In genomic region chr12:54378791-54379400, GRCh38 we compare ENCODE assay signal across 9 cellular contexts. TPM values are rescaled to one million over a fixed set of nuclear protein-coding genes. Genes with fewer than 3 reads are reported as not detected.
DNase-seq lines count a peak whose midpoint lies in the region; ATAC-seq and TF ChIP-seq lines count a peak whose summit lies in the region.
"Had no signal": no experiment of that assay in that cellular context is flagged by ENCODE, and none has a peak within 500 bp of the region (broad histone marks: within the 10 kb centered on the region; RNA-seq: fewer than 3 reads in every experiment).

No MANE protein-coding gene starts in this region.

- no peak overlapping the region for H3K27ac ChIP-seq in neural cell (ENCODE audit: low read length)
- H3K27ac ChIP-seq: neutrophil had no signal

- no peaks in the 10 kb centered on the region for H3K9me2 ChIP-seq in neural cell (ENCODE audit: insufficient read depth, low read length)

- POLR2A ChIA-PET in HEK293T (lab: Yijun Ruan, JAX), result interaction anchor here (0.9 to 2.0 kb wide), 4 partner anchors 9 to 99 kb away, joined by 3 to 14 read pairs (median 4); partner anchors contain the start of genes CBX5 and HNRNPA1

- no peak for TF ChIP-seq EP300 in neural cell (conservative IDR thresholded peaks at IDR 0.05; ENCODE audit: poor library complexity, severe bottlenecking)

- H3K4me3 ChIP-seq in fibroblast of the aortic adventitia (ENCODE audit: low read depth, low read length) (peak overlapping the region; percentile 65), neural cell (ENCODE audit: low read length) (peak overlapping the region; percentile 63)

- CTCF ChIA-PET in HEK293T (lab: Yijun Ruan, JAX), result interaction anchor here (0.6 to 2.7 kb wide), 32 partner anchors 8 to 668 kb away, joined by 3 to 38 read pairs (median 5); partner anchors contain the start of genes CBX5 and COPZ1

- H3K9me3 ChIP-seq in neural cell (ENCODE audit: low read length), result no peaks in the 10 kb centered on the region
- H3K9me3 ChIP-seq: neutrophil had no signal

- peak overlapping the region; percentile 53 for H3K4me2 ChIP-seq in neural cell (ENCODE audit: low read length)

- H3K36me3 ChIP-seq in neural cell (ENCODE audit: insufficient read depth, low read length), result no peaks in the 10 kb centered on the region
- H3K36me3 ChIP-seq: neutrophil had no signal

- no peaks in the 10 kb centered on the region for H3K79me2 ChIP-seq in neural cell (replicated peaks; ENCODE audit: insufficient read depth, low read length)

- H4K20me1 ChIP-seq in neural cell (ENCODE audit: insufficient read depth), result no peaks in the 10 kb centered on the region

- no peaks in the 10 kb centered on the region for H3F3A ChIP-seq in neural cell (ENCODE audit: insufficient read depth, low read length, poor library complexity, severe bottlenecking)

- ATAC-seq in GM21423 (IDR thresholded peaks at IDR 0.05; ENCODE audit: unreplicated experiment) (no peak), HG02852 (IDR thresholded peaks at IDR 0.05; ENCODE audit: unreplicated experiment) (no peak)

- TF ChIP-seq CTCF in fibroblast of the aortic adventitia (IDR thresholded peaks at IDR 0.05; ENCODE audit: insufficient read depth, low read length), result no peak
- TF ChIP-seq CTCF in neural cell (IDR thresholded peaks at IDR 0.05; ENCODE audit: poor library complexity, severe bottlenecking), result no peak

- no peaks in the 10 kb centered on the region for H3K27me3 ChIP-seq in neural cell (ENCODE audit: insufficient read depth, low read depth, low read length)
- H3K27me3 ChIP-seq: neutrophil had no signal

- H3K9ac ChIP-seq in neural cell (ENCODE audit: low read length), result peak overlapping the region; percentile 55

- no peak overlapping the region for H2AFZ ChIP-seq in neural cell (ENCODE audit: low read depth, low read length)

- DNase-seq in Ammon's horn (ENCODE audit: low spot score), result peak; percentile 60
- DNase-seq in HEK293T (ENCODE audit: extremely low spot score), result peak; percentile 79
- peak; percentile 100 for DNase-seq in T1000 (lab: John Stamatoyannopoulos, UW)
- DNase-seq in fibroblast of the aortic adventitia (ENCODE audit: low read depth), result no peak
- DNase-seq in stimulated activated CD4-positive, alpha-beta T cell treated with anti-CD3 and anti-CD28 coated beads, Interleukin-4, amount 100 ng/mL, for 4 hours, result no peak

- TF ChIP-seq RAD21 in neural cell (conservative IDR thresholded peaks at IDR 0.05), result no peak

TF ChIP-seq in HEK293T, 16 proteins besides CTCF, POLR2A, EP300 and RAD21:
- no peak for TF ChIP-seq ARNT (IDR thresholded peaks at IDR 0.05)
- no peak for TF ChIP-seq BHLHE40 (IDR thresholded peaks at IDR 0.05; ENCODE audit: borderline replicate concordance)
- TF ChIP-seq NFRKB (IDR thresholded peaks at IDR 0.05), result no peak
- TF ChIP-seq HDGF (IDR thresholded peaks at IDR 0.05; ENCODE audit: borderline replicate concordance), result no peak
- TF ChIP-seq L3MBTL2 (conservative IDR thresholded peaks at IDR 0.05), result no peak
- no peak for TF ChIP-seq FOXM1 (IDR thresholded peaks at IDR 0.05; ENCODE audit: borderline replicate concordance)
- no peak for TF ChIP-seq ELF4 (IDR thresholded peaks at IDR 0.05)
- TF ChIP-seq ZNF384 (IDR thresholded peaks at IDR 0.05), result no peak
- no peak for TF ChIP-seq FOXK2 (IDR thresholded peaks at IDR 0.05)
- TF ChIP-seq TARDBP (IDR thresholded peaks at IDR 0.05), result no peak
- no peak for TF ChIP-seq FOXA1 (IDR thresholded peaks at IDR 0.05)

TF ChIP-seq in neural cell, 6 proteins besides CTCF, POLR2A, EP300 and RAD21:
- TF ChIP-seq MXI1 (conservative IDR thresholded peaks at IDR 0.05; ENCODE audit: poor library complexity, severe bottlenecking), result no peak
- no peak for TF ChIP-seq EZH2 (IDR thresholded peaks at IDR 0.05; ENCODE audit: borderline replicate concordance, insufficient read depth, low read length, poor library complexity, severe bottlenecking)
- no peak for TF ChIP-seq TAF1 (IDR thresholded peaks at IDR 0.05; ENCODE audit: low read depth)
TF ChIP-seq in neural cell: peak in this region for 0.

RNA-seq across cellular contexts. Expression of gene ZNF385A, which starts 5.6 kb away (rescaled TPM):
- total RNA-seq in fibroblast of the aortic adventitia (ENCODE audit: low replicate concordance), result 0.99 and 1.6 TPM in 2 replicates
- polyA plus RNA-seq in neural cell, result 0.46 TPM in 1 of 2 replicates, not detected in the other
- 1.5 TPM in 1 of 2 replicates, not detected in the other for polyA minus RNA-seq in neural cell

RNA-seq across cellular contexts. Expression of gene GPR84, which starts 14.6 kb away (rescaled TPM):
- total RNA-seq in fibroblast of the aortic adventitia (ENCODE audit: low replicate concordance), result not detected in 2 replicates
- polyA plus RNA-seq in neural cell, result not detected in 2 replicates
- not detected in 2 replicates for polyA minus RNA-seq in neural cell

RNA-seq across cellular contexts. Expression of gene ITGA5, which starts 40.2 kb away (rescaled TPM):
- 51.1 and 239 TPM in 2 replicates for total RNA-seq in fibroblast of the aortic adventitia (ENCODE audit: low replicate concordance)
- polyA plus RNA-seq in neural cell, result not detected in 2 replicates
- polyA minus RNA-seq in neural cell, result not detected in 2 replicates

RNA-seq across cellular contexts. Expression of gene COPZ1, which starts 54.0 kb away (rescaled TPM):
- total RNA-seq in fibroblast of the aortic adventitia (ENCODE audit: low replicate concordance), result 59.7 and 139 TPM in 2 replicates
- polyA plus RNA-seq in neural cell, result 159 and 192 TPM in 2 replicates
- 90.3 and 97.5 TPM in 2 replicates for polyA minus RNA-seq in neural cell

Comparison
In these comparisons a context has a peak if more than half of its experiments do, and no peak if none do; other contexts are left out.
1. DNase-seq: peak in Ammon's horn (single experiment), HEK293T (single experiment) and T1000 (single experiment); none in fibroblast of the aortic adventitia (single experiment) and stimulated activated CD4-positive, alpha-beta T cell treated with anti-CD3 and anti-CD28 coated beads, Interleukin-4, amount 100 ng/mL, for 4 hours (0 of 2).